8 cellular contexts compared by ENCODE assay signal in genomic region chr1:150234647-150235435, GRCh38. TPM values are rescaled to one million over a fixed set of nuclear protein-coding genes. Genes with fewer than 3 reads are reported as not detected.
DNase-seq lines count a peak whose midpoint lies in the region; ATAC-seq and TF ChIP-seq lines count a peak whose summit lies in the region.

No MANE protein-coding gene starts in this region.

- H3K9me3 Mint-ChIP-seq in activated CD4-positive, alpha-beta T cell treated with anti-CD3 and anti-CD28 coated beads, Interleukin-2, amount 10 ng/mL, durations not matched to agents 24 days and 14 days: no peaks in the 10 kb centered on the region

- TF ChIP-seq POLR2A in right lobe of liver (IDR thresholded peaks at IDR 0.05): peak; percentile 70

- H3K4me1 Mint-ChIP-seq in activated CD4-positive, alpha-beta T cell treated with anti-CD3 and anti-CD28 coated beads, Interleukin-2, amount 10 ng/mL, durations not matched to agents 24 days and 14 days: peaks cover 17% of the 10 kb centered on the region

- peaks cover 1% of the 10 kb centered on the region for H3K27me3 Mint-ChIP-seq in activated CD4-positive, alpha-beta T cell treated with anti-CD3 and anti-CD28 coated beads, Interleukin-2, amount 10 ng/mL, durations not matched to agents 24 days and 14 days

- H3K36me3 ChIP-seq in right lobe of liver: peaks cover 0 to 4% (median 0%) of the 10 kb centered on the region in 4 donors

- DNase-seq in NCI-H345 treated with DMSO at 0.1 percent for 48 hours (lab: John Stamatoyannopoulos, UW; ENCODE audit: unreplicated experiment) (peak; percentile 89), coronary artery (ENCODE audit: low spot score) (peak; percentile 93), right lobe of liver (peak; percentile 84 to 91 (median 88))
- DNase-seq in activated CD4-positive, alpha-beta T cell treated with anti-CD3 and anti-CD28 coated beads, Interleukin-2, amount 10 ng/mL, durations not matched to agents 24 days and 14 days: peak; percentile 98
- peak; percentile 81 to 89 for DNase-seq in stimulated activated CD4-positive, alpha-beta T cell treated with anti-CD3 and anti-CD28 coated beads, Interleukin-4, amount 100 ng/mL, for 48 hours (ENCODE audit: low read depth in 2 of 2)

- H3K4me3 Mint-ChIP-seq in activated CD4-positive, alpha-beta T cell treated with anti-CD3 and anti-CD28 coated beads, Interleukin-2, amount 10 ng/mL, durations not matched to agents 24 days and 14 days: no peak overlapping the region

- H3K4me3 ChIP-seq in coronary artery (peak overlapping the region; percentile 81), right lobe of liver (peak overlapping the region; percentile 76 to 86 (median 80))

- H3K27me3 ChIP-seq in right lobe of liver: no peaks in the 10 kb centered on the region

- ATAC-seq in GM18498 (IDR thresholded peaks at IDR 0.05; ENCODE audit: unreplicated experiment): peak; percentile 51
- peak; percentile 41 for ATAC-seq in HG02973 (IDR thresholded peaks at IDR 0.05; ENCODE audit: unreplicated experiment)
- peak; percentile 62 to 72 (median 64) for ATAC-seq in right lobe of liver

- no peak overlapping the region for H3K27ac Mint-ChIP-seq in activated CD4-positive, alpha-beta T cell treated with anti-CD3 and anti-CD28 coated beads, Interleukin-2, amount 10 ng/mL, durations not matched to agents 24 days and 14 days

- TF ChIP-seq CTCF in 22Rv1 (IDR thresholded peaks at IDR 0.05) (peak; percentile 25), coronary artery (IDR thresholded peaks at IDR 0.05) (no peak), right lobe of liver (IDR thresholded peaks at IDR 0.05) (no peak)

- H3K9me3 ChIP-seq in right lobe of liver: no peaks in the 10 kb centered on the region

- H3K27ac ChIP-seq in 22Rv1: peak overlapping the region; percentile 93
- peak overlapping the region; percentile 97 to 98 for H3K27ac ChIP-seq in coronary artery
- H3K27ac ChIP-seq in right lobe of liver: peak overlapping the region; percentile 97 to 98 (median 97)

- WGBS in right lobe of liver (ENCODE audit: insufficient coverage, low coverage, low lambda C conversion rate, missing lambda C conversion rate): under 1% methylated on average over 43 of the region's 88 CpGs

- intact Hi-C loops in activated CD4-positive, alpha-beta T cell treated with anti-CD3 and anti-CD28 coated beads, Interleukin-2, amount 10 ng/mL, durations not matched to agents 24 days and 14 days (cut with micrococcal nuclease): loop anchor here (1.0 to 10.0 kb wide), 4 partner anchors 22 to 740 kb away; partner anchors contain the start of genes CERS2 and CIART
- intact Hi-C loops in right lobe of liver (cut with DNase I): no loop called here

- H3K36me3 Mint-ChIP-seq in activated CD4-positive, alpha-beta T cell treated with anti-CD3 and anti-CD28 coated beads, Interleukin-2, amount 10 ng/mL, durations not matched to agents 24 days and 14 days (ENCODE audit: low read depth): peaks cover 20% of the 10 kb centered on the region

- peaks cover 0 to 11% (median 0%) of the 10 kb centered on the region in 4 donors for H3K4me1 ChIP-seq in right lobe of liver

RNA-seq across cellular contexts. Expression of gene ANP32E, which starts 1.1 kb away (rescaled TPM):
- total RNA-seq in activated CD4-positive, alpha-beta T cell treated with anti-CD3 and anti-CD28 coated beads, Interleukin-2, amount 10 ng/mL, durations not matched to agents 24 days and 14 days: 193 and 201 TPM in 2 replicates
- 10 to 100 TPM in 3 of 6 experiments, 1 to 10 TPM in 3; 9.3 to 16.3 (median 11.0) TPM for total RNA-seq in right lobe of liver

RNA-seq across cellular contexts. Expression of gene CA14, which starts 22.7 kb away (rescaled TPM):
- not detected in 2 replicates for total RNA-seq in activated CD4-positive, alpha-beta T cell treated with anti-CD3 and anti-CD28 coated beads, Interleukin-2, amount 10 ng/mL, durations not matched to agents 24 days and 14 days
- total RNA-seq in right lobe of liver: 1 to 10 TPM in 2 of 6 experiments, under 1 TPM in 3, not detected in 1; 0.20 to 4.8 (median 0.56) TPM

RNA-seq across cellular contexts. Expression of gene APH1A, which starts 34.0 kb away (rescaled TPM):
- total RNA-seq in activated CD4-positive, alpha-beta T cell treated with anti-CD3 and anti-CD28 coated beads, Interleukin-2, amount 10 ng/mL, durations not matched to agents 24 days and 14 days: 101 and 105 TPM in 2 replicates
- total RNA-seq in right lobe of liver: 10 to 100 TPM; 61.2 to 92.0 (median 81.1) TPM

RNA-seq across cellular contexts. Expression of gene C1orf54, which starts 37.7 kb away (rescaled TPM):
- 0.64 and 0.93 TPM in 2 replicates for total RNA-seq in activated CD4-positive, alpha-beta T cell treated with anti-CD3 and anti-CD28 coated beads, Interleukin-2, amount 10 ng/mL, durations not matched to agents 24 days and 14 days
- 1 to 10 TPM in 5 of 6 experiments, not detected in 1; 1.7 to 5.7 (median 3.8) TPM for total RNA-seq in right lobe of liver

RNA-seq across cellular contexts. Expression of gene CIART, which starts 47.5 kb away (rescaled TPM):
- total RNA-seq in activated CD4-positive, alpha-beta T cell treated with anti-CD3 and anti-CD28 coated beads, Interleukin-2, amount 10 ng/mL, durations not matched to agents 24 days and 14 days: 6.0 and 7.5 TPM in 2 replicates
- total RNA-seq in right lobe of liver: 1 to 10 TPM; 2.0 to 8.4 (median 4.4) TPM

Comparison
In these comparisons a context has a peak if more than half of its experiments do, and no peak if none do; other contexts are left out.
1. Peak in every context shown above with its lines: DNase-seq, ATAC-seq, H3K4me3 ChIP-seq and H3K27ac ChIP-seq.
2. RNA of gene ANP32E, which starts 1.1 kb away (total RNA-seq): 193 to 201 TPM in activated CD4-positive, alpha-beta T cell treated with anti-CD3 and anti-CD28 coated beads, Interleukin-2, amount 10 ng/mL, durations not matched to agents 24 days and 14 days; 9.3 to 16.3 TPM in right lobe of liver; every median in the first group is over 10 times any median in the second.